ENCODE assay signal across 32 cellular contexts in genomic region chr13:49786609-49787008, GRCh38.
"Had no signal": no experiment of that assay in that cellular context is flagged by ENCODE, and none has a peak within 500 bp of the region (broad histone marks: within the 10 kb centered on the region; RNA-seq: fewer than 3 reads in every experiment).

No MANE protein-coding gene starts in this region.

- FAIRE-seq: bronchial epithelial cell, frontal cortex, keratinocyte, pancreas, TTC549 had no signal

- H3K4me1 ChIP-seq: prostate gland had no signal

- H3K36me3 ChIP-seq: pancreas, prostate gland, sigmoid colon, stomach, suprapubic skin, tibial artery had no signal

- DNase-seq: activated CD4-positive, alpha-beta T cell treated with anti-CD3 and anti-CD28 coated beads for 48 hours; activated CD4-positive, alpha-beta T cell treated with anti-CD3 and anti-CD28 coated beads, Interleukin-2, amount 50 U/mL, for 48 hours; activated CD8-positive, alpha-beta memory T cell treated with anti-CD3 and anti-CD28 coated beads for 24 hours; activated effector memory CD4-positive, alpha-beta T cell treated with anti-CD3 and anti-CD28 coated beads, Interleukin-2, amount 50 U/mL, for 16 hours; activated naive CD4-positive, alpha-beta T cell treated with anti-CD3 and anti-CD28 coated beads for 36 hours; dermis blood vessel endothelial cell; effector CD4-positive, alpha-beta T cell; left cardiac atrium; naive B cell; nucleus accumbens; pancreas; sigmoid colon; stimulated activated CD4-positive, alpha-beta T cell treated with anti-CD3 and anti-CD28 coated beads, Interleukin-1b, Interleukin-23, amount 100 ng/mL, for 48 hours; stimulated activated CD4-positive, alpha-beta T cell treated with anti-CD3 and anti-CD28 coated beads, Interleukin-4, amount 100 ng/mL, for 4 hours; stimulated activated CD8-positive, alpha-beta memory T cell treated with anti-CD3 and anti-CD28 coated beads, Interleukin-4, amount 100 ng/mL, for 48 hours; stimulated activated naive B cell treated with anti-CD40 and anti-IgM and Interleukin-4, amounts not matched to agents 10 μg/mL and 1 μg/mL and 100 μg/mL, for 72 hours; stomach; T-helper 9 cell; tibial artery had no signal

- H2AFZ ChIP-seq: hepatocyte had no signal

- ATAC-seq: activated CD4-positive, CD25-positive, alpha-beta regulatory T cell treated with anti-CD3 and anti-CD28 coated beads, Interleukin-2, amount 50 U/mL, for 24 hours; left cardiac atrium; pancreas; stimulated activated naive B cell treated with anti-CD40 and anti-IgM and Interleukin-4, amounts not matched to agents 10 μg/mL and 1 μg/mL and 100 μg/mL, for 72 hours had no signal

- H3K9me3 Mint-ChIP-seq: activated naive CD4-positive, alpha-beta T cell treated with anti-CD3 and anti-CD28 coated beads for 36 hours; central memory CD8-positive, alpha-beta T cell; mesothelial cell of epicardium; naive B cell; stimulated activated naive B cell treated with anti-CD40 and anti-IgM and Interleukin-4, amounts not matched to agents 10 μg/mL and 1 μg/mL and 100 μg/mL, for 72 hours had no signal

- H3K27ac ChIP-seq: epithelial cell of prostate, hepatocyte, pancreas, prostate gland, sigmoid colon, stomach, suprapubic skin, tibial artery, VCaP had no signal

- H3K27me3 Mint-ChIP-seq: central memory CD8-positive, alpha-beta T cell; naive B cell; stimulated activated naive B cell treated with anti-CD40 and anti-IgM and Interleukin-4, amounts not matched to agents 10 μg/mL and 1 μg/mL and 100 μg/mL, for 72 hours had no signal

- H3K27me3 ChIP-seq: hepatocyte, pancreas, sigmoid colon, stomach, suprapubic skin, tibial artery had no signal

- H3K9me3 ChIP-seq: pancreas, prostate gland, sigmoid colon, stomach, suprapubic skin, tibial artery had no signal

- H3K4me3 ChIP-seq: hepatocyte, pancreas, prostate gland, sigmoid colon, smooth muscle cell, stomach, suprapubic skin, tibial artery had no signal

- H3K27ac Mint-ChIP-seq: activated naive CD4-positive, alpha-beta T cell treated with anti-CD3 and anti-CD28 coated beads for 36 hours; mesothelial cell of epicardium; stimulated activated naive B cell treated with anti-CD40 and anti-IgM and Interleukin-4, amounts not matched to agents 10 μg/mL and 1 μg/mL and 100 μg/mL, for 72 hours had no signal

- H3K4me2 ChIP-seq: hepatocyte, smooth muscle cell had no signal

- H3K36me3 Mint-ChIP-seq: mesothelial cell of epicardium, naive B cell had no signal

- H3K4me3 Mint-ChIP-seq: activated naive CD4-positive, alpha-beta T cell treated with anti-CD3 and anti-CD28 coated beads for 36 hours; central memory CD8-positive, alpha-beta T cell; mesothelial cell of epicardium; stimulated activated naive B cell treated with anti-CD40 and anti-IgM and Interleukin-4, amounts not matched to agents 10 μg/mL and 1 μg/mL and 100 μg/mL, for 72 hours had no signal
